In genomic region chr17:3398310-3398709, GRCh38 we compare ENCODE assay signal across 5 cellular contexts. TPM values are rescaled to one million over a fixed set of nuclear protein-coding genes. Genes with fewer than 3 reads are reported as not detected.
"Had no signal": no experiment of that assay in that cellular context is flagged by ENCODE, and none has a peak within 500 bp of the region (broad histone marks: within the 10 kb centered on the region; RNA-seq: fewer than 3 reads in every experiment).

A gene with protein sequence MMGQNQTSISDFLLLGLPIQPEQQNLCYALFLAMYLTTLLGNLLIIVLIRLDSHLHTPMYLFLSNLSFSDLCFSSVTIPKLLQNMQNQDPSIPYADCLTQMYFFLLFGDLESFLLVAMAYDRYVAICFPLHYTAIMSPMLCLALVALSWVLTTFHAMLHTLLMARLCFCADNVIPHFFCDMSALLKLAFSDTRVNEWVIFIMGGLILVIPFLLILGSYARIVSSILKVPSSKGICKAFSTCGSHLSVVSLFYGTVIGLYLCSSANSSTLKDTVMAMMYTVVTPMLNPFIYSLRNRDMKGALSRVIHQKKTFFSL (minus strand): TSS chr17:3398410. CDS start chr17:3398410, 0 bp downstream.

- FAIRE-seq: G401.6, GM12878 had no signal

- DNase-seq: GDM1, GF-D8 had no signal

- H3K4me3 ChIP-seq: GM12878 had no signal

RNA-seq across cellular contexts. Expression of the gene that starts here (rescaled TPM):
- total RNA-seq: G401, GM12878 had no signal
